In genomic region chr10:26457088-26457487, GRCh38 we compare ENCODE assay signal across 9 cellular contexts.
DNase-seq lines count a peak whose midpoint lies in the region; ATAC-seq and TF ChIP-seq lines count a peak whose summit lies in the region.
"Had no signal": no experiment of that assay in that cellular context is flagged by ENCODE, and none has a peak within 500 bp of the region (broad histone marks: within the 10 kb centered on the region; RNA-seq: fewer than 3 reads in every experiment).

No MANE protein-coding gene starts in this region.

- no peaks in the 10 kb centered on the region for H3K36me3 ChIP-seq in effector memory CD4-positive, alpha-beta T cell (ENCODE audit: control insufficient read depth, insufficient read depth, low read length)

- no peak for TF ChIP-seq POLR2A in GM18505 (IDR thresholded peaks at IDR 0.05; ENCODE audit: borderline replicate concordance, extremely low read depth, insufficient read depth, insufficient read length)

- no peaks in the 10 kb centered on the region for H3K27me3 ChIP-seq in effector memory CD4-positive, alpha-beta T cell (replicated peaks; ENCODE audit: control insufficient read depth, insufficient read depth, low read length, poor library complexity, severe bottlenecking)

- H3K9me3 ChIP-seq in effector memory CD4-positive, alpha-beta T cell (ENCODE audit: control insufficient read depth, low read length), result no peaks in the 10 kb centered on the region

- no peak for DNase-seq in effector memory CD4-positive, alpha-beta T cell
- DNase-seq in NCI-H774 (lab: John Stamatoyannopoulos, UW) (no peak), NCI-H128 (lab: John Stamatoyannopoulos, UW; ENCODE audit: unreplicated experiment) (no peak), 8988T (no peak)
- DNase-seq in activated CD4-positive, alpha-beta T cell treated with anti-CD3 and anti-CD28 coated beads for 1 hour, result no peak
- DNase-seq: SW 1271 had no signal

- no peak overlapping the region for H3K4me3 ChIP-seq in effector memory CD4-positive, alpha-beta T cell (ENCODE audit: insufficient read depth, low read depth, low read length, poor library complexity, severe bottlenecking)

- peaks cover 34% of the 10 kb centered on the region for H3K4me1 ChIP-seq in effector memory CD4-positive, alpha-beta T cell (ENCODE audit: control insufficient read depth, insufficient read depth, low read length, poor library complexity, severe bottlenecking)

- H3K27ac ChIP-seq in effector memory CD4-positive, alpha-beta T cell (ENCODE audit: insufficient read depth, low read length, poor library complexity, severe bottlenecking), result peak overlapping the region; percentile 7

- ATAC-seq in GM18505 (IDR thresholded peaks at IDR 0.05; ENCODE audit: unreplicated experiment), result peak; percentile 86
- peak; percentile 92 for ATAC-seq in GM21390 (IDR thresholded peaks at IDR 0.05; ENCODE audit: unreplicated experiment)
- ATAC-seq in HG03175 (IDR thresholded peaks at IDR 0.05; ENCODE audit: unreplicated experiment), result peak; percentile 96
